18 cellular contexts compared by ENCODE assay signal in the genomic region with DNA sequence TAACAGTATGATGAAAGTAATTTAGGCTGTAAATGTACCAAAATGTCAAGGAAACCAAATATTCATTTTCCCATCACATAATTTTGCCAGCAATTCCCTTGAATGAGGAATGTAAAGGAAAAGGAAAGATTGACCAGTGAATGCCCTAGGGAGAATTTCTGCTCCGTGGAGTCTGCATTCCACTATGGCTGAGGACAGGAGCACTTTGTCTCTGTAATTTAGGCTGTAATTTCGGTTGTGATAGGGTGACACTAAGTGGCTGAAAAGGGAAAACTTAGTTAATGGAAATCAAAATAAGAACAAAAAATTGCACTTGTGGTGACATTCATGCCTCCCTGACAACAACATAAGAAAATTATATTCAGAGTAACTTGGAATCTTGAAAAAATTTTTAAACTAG. TPM values are rescaled to one million over a fixed set of nuclear protein-coding genes. Genes with fewer than 3 reads are reported as not detected.
A peak's percentile ranks its signal among the peaks of the same experiment; 100 is the strongest.
DNase-seq lines count a peak whose midpoint lies in the region; ATAC-seq, FAIRE-seq and TF ChIP-seq lines count a peak whose summit lies in the region.
"Had no signal": no experiment of that assay in that cellular context is flagged by ENCODE, and none has a peak within 500 bp of the region (broad histone marks: within the 10 kb centered on the region; RNA-seq: fewer than 3 reads in every experiment).

No MANE protein-coding gene starts in this region.

- ATAC-seq in HG03280 (IDR thresholded peaks at IDR 0.05; ENCODE audit: unreplicated experiment) = no peak
- ATAC-seq: activated T-cell treated with anti-CD3 and anti-CD28 coated beads, Interleukin-2, amount 50 U/mL, for 72 hours had no signal

- DNase-seq in AG10803 (ENCODE audit: low read depth) (peak; percentile 14), H4 (ENCODE audit: low spot score) (peak; percentile 11), SK-MEL-5 (ENCODE audit: low read depth, low spot score) (peak; percentile 88), foreskin melanocyte (peak; percentile 86), cerebellar cortex (ENCODE audit: low spot score) (no peak), GM12891 (ENCODE audit: insufficient read length, low spot score) (no peak), NCI-H2081 (lab: John Stamatoyannopoulos, UW) (no peak)
- DNase-seq: activated CD4-positive, alpha-beta T cell treated with anti-CD3 and anti-CD28 coated beads for 48 hours; activated T-cell treated with anti-CD3 and anti-CD28 coated beads, Interleukin-2, amount 50 U/mL, for 72 hours; effector CD4-positive, alpha-beta T cell; head of caudate nucleus; NCI-H2029 treated with DMSO at 0.1 percent for 48 hours; nephron progenitor cell; sigmoid colon had no signal

- TF ChIP-seq CTCF in AG10803 (conservative IDR thresholded peaks at IDR 0.05; ENCODE audit: low read length) = 0 out of 2 replicates have a peak, but pooled peaks have one; percentile 3

- FAIRE-seq in GM12891 (lab: Jason Lieb, UNC) = no peak
- FAIRE-seq: astrocyte had no signal

- in situ Hi-C loops in SK-MEL-5 (cut with HindIII; ENCODE audit: low pct_unique_long_range_greater_than_20kb, low sequenced_read_pairs) = loop anchor here (25.0 kb wide), 2 partner anchors 96 to 246 kb away; no protein-coding TSS in a partner anchor

- TF ChIP-seq POLR2A in GM12891 (IDR thresholded peaks at IDR 0.05; ENCODE audit: low read depth, low read length) = no peak

- H3K4me3 ChIP-seq in AG10803 (ENCODE audit: low read length) = no peak overlapping the region
- H3K4me3 ChIP-seq: BLaER1, sigmoid colon had no signal

TF ChIP-seq in GM12891, 5 proteins besides CTCF, POLR2A, EP300 and RAD21:
- TF ChIP-seq TAF1 (IDR thresholded peaks at IDR 0.05; ENCODE audit: low read depth, low read length) (no peak), PAX5 (IDR thresholded peaks at IDR 0.05; ENCODE audit: insufficient read depth, low read length, severe bottlenecking) (no peak), POU2F2 (IDR thresholded peaks at IDR 0.05; ENCODE audit: low read depth, low read length) (no peak), POLR2AphosphoS5 (IDR thresholded peaks at IDR 0.05; ENCODE audit: low read depth, low read length) (no peak), SPI1 (IDR thresholded peaks at IDR 0.05; ENCODE audit: low read depth, low read length) (no peak)

RNA-seq across cellular contexts. Expression of a gene that starts 8.3 kb away (rescaled TPM):
- not detected in 2 replicates for total RNA-seq in H4 (2014; rRNA removed; shearing (Covaris generic))
- 0.19 and 0.21 TPM in 2 replicates for total RNA-seq in SK-MEL-5 (2014; rRNA removed; shearing (Covaris generic))
- polyA plus RNA-seq in SK-MEL-5 (2015; cell fraction: cytosol; rRNA removed) = 0.20 and 0.76 TPM in 2 replicates
- not detected in 2 replicates for polyA plus RNA-seq in SK-MEL-5 (2015; cell fraction: nucleus; rRNA removed)
- not detected for polyA plus RNA-seq in GM12891 (2012; ENCODE audit: low read depth, missing spikeins)
- total RNA-seq: activated T-cell treated with anti-CD3 and anti-CD28 coated beads, Interleukin-2, amount 50 U/mL, for 72 hours; astrocyte; lower leg skin; sigmoid colon had no signal
- polyA plus RNA-seq: sigmoid colon had no signal

RNA-seq across cellular contexts. Expression of a gene that starts 55.8 kb away (rescaled TPM):
- total RNA-seq in H4 (2014; rRNA removed; shearing (Covaris generic)) = 12.1 and 13.3 TPM in 2 replicates
- total RNA-seq in SK-MEL-5 (2014; rRNA removed; shearing (Covaris generic)) = 512 and 514 TPM in 2 replicates
- 346 and 425 TPM in 2 replicates for polyA plus RNA-seq in SK-MEL-5 (2015; cell fraction: cytosol; rRNA removed)
- polyA plus RNA-seq in SK-MEL-5 (2015; cell fraction: nucleus; rRNA removed) = 327 and 374 TPM in 2 replicates
- 0.18 TPM for polyA plus RNA-seq in GM12891 (2012; ENCODE audit: low read depth, missing spikeins)

Comparison
In these comparisons a context has a peak if more than half of its experiments do, and no peak if none do; other contexts are left out.
1. DNase-seq: peak in AG10803 (single experiment), H4 (single experiment), SK-MEL-5 (single experiment) and foreskin melanocyte (single experiment); none in cerebellar cortex (single experiment), GM12891 (single experiment) and NCI-H2081 (0 of 2).
2. RNA of a gene that starts 55.8 kb away (total RNA-seq): 512 to 514 TPM in SK-MEL-5; 12.1 to 13.3 TPM in H4; every median in the first group is over 10 times any median in the second.